In genomic region chr20:48689874-48690571, GRCh38 we compare ENCODE assay signal across 14 cellular contexts.
A peak's percentile ranks its signal among the peaks of the same experiment; 100 is the strongest.
DNase-seq lines count a peak whose midpoint lies in the region; ATAC-seq lines count a peak whose summit lies in the region.
"Had no signal": no experiment of that assay in that cellular context is flagged by ENCODE, and none has a peak within 500 bp of the region (broad histone marks: within the 10 kb centered on the region; RNA-seq: fewer than 3 reads in every experiment).

No MANE protein-coding gene starts in this region.

- H3K4me1 Mint-ChIP-seq in stimulated activated naive CD8-positive, alpha-beta T cell treated with anti-CD3 and anti-CD28 coated beads, Interleukin-15, Interleukin-2, amounts not matched to agents 100 ng/mL and 50 ng/mL, for 24 hours (ENCODE audit: low read depth) = peaks cover 23% of the 10 kb centered on the region
- H3K4me1 Mint-ChIP-seq in activated T-helper 17 cell treated with anti-CD3 and anti-CD28 coated beads, Interleukin-2, amount 50 U/mL, for 72 hours = peaks cover 7% of the 10 kb centered on the region
- peaks cover 10% of the 10 kb centered on the region for H3K4me1 Mint-ChIP-seq in memory B cell

- H3K27me3 Mint-ChIP-seq in stimulated activated naive CD8-positive, alpha-beta T cell treated with anti-CD3 and anti-CD28 coated beads, Interleukin-15, Interleukin-2, amounts not matched to agents 100 ng/mL and 50 ng/mL, for 24 hours = no peaks in the 10 kb centered on the region
- no peaks in the 10 kb centered on the region for H3K27me3 Mint-ChIP-seq in activated T-helper 17 cell treated with anti-CD3 and anti-CD28 coated beads, Interleukin-2, amount 50 U/mL, for 72 hours
- H3K27me3 Mint-ChIP-seq in memory B cell = no peaks in the 10 kb centered on the region
- H3K27me3 Mint-ChIP-seq: activated naive CD4-positive, alpha-beta T cell treated with anti-CD3 and anti-CD28 coated beads, Interleukin-2, amount 50 U/mL, for 24 hours had no signal

- no peak overlapping the region for H3K4me3 Mint-ChIP-seq in stimulated activated naive CD8-positive, alpha-beta T cell treated with anti-CD3 and anti-CD28 coated beads, Interleukin-15, Interleukin-2, amounts not matched to agents 100 ng/mL and 50 ng/mL, for 24 hours
- no peak overlapping the region for H3K4me3 Mint-ChIP-seq in activated T-helper 17 cell treated with anti-CD3 and anti-CD28 coated beads, Interleukin-2, amount 50 U/mL, for 72 hours
- H3K4me3 Mint-ChIP-seq in memory B cell = no peak overlapping the region
- H3K4me3 Mint-ChIP-seq: activated naive CD4-positive, alpha-beta T cell treated with anti-CD3 and anti-CD28 coated beads, Interleukin-2, amount 50 U/mL, for 24 hours had no signal

- H3K27ac Mint-ChIP-seq in stimulated activated naive CD8-positive, alpha-beta T cell treated with anti-CD3 and anti-CD28 coated beads, Interleukin-15, Interleukin-2, amounts not matched to agents 100 ng/mL and 50 ng/mL, for 24 hours = peak overlapping the region; percentile 0
- peak overlapping the region; percentile 84 for H3K27ac Mint-ChIP-seq in activated T-helper 17 cell treated with anti-CD3 and anti-CD28 coated beads, Interleukin-2, amount 50 U/mL, for 72 hours
- H3K27ac Mint-ChIP-seq in memory B cell = peak overlapping the region; percentile 32
- H3K27ac Mint-ChIP-seq: activated naive CD4-positive, alpha-beta T cell treated with anti-CD3 and anti-CD28 coated beads, Interleukin-2, amount 50 U/mL, for 24 hours; activated T-helper 2 cell treated with anti-CD3 and anti-CD28 coated beads, Interferon-gamma antibody, Interleukin-2, Interleukin-4, amounts not matched to agents 10 μg/mL and 5 μg/mL and 100 μg/mL, durations not matched to agents 14 hours and 24 hours and 36 hours had no signal

- DNase-seq in stimulated activated naive CD8-positive, alpha-beta T cell treated with anti-CD3 and anti-CD28 coated beads, Interleukin-15, Interleukin-2, amounts not matched to agents 100 U/mL and 50 U/mL, for 24 hours = no peak
- DNase-seq in memory B cell (ENCODE audit: low spot score in 2 of 2) = no peak
- no peak for DNase-seq in Kasumi-1 (lab: John Stamatoyannopoulos, UW)
- no peak for DNase-seq in retina
- DNase-seq: activated CD4-positive, alpha-beta T cell treated with anti-CD3 and anti-CD28 coated beads for 1 hour; DND-41; NCI-H1417 treated with DMSO at 0.1 percent for 48 hours; NCI-H2081 treated with DMSO at 0.1 percent for 48 hours; NCI-H774 had no signal

- no peak for ATAC-seq in stimulated activated naive CD8-positive, alpha-beta T cell treated with anti-CD3 and anti-CD28 coated beads, Interleukin-15, Interleukin-2, amounts not matched to agents 100 U/mL and 50 U/mL, for 24 hours
- ATAC-seq in activated T-helper 17 cell treated with anti-CD3 and anti-CD28 coated beads, Interleukin-2, amount 50 U/mL, for 72 hours (replicated peaks) = no peak
- no peak for ATAC-seq in memory B cell (ENCODE audit: low read depth)
- no peak for ATAC-seq in HG03280 (IDR thresholded peaks at IDR 0.05; ENCODE audit: unreplicated experiment)

- H3K9me3 Mint-ChIP-seq in stimulated activated naive CD8-positive, alpha-beta T cell treated with anti-CD3 and anti-CD28 coated beads, Interleukin-15, Interleukin-2, amounts not matched to agents 100 ng/mL and 50 ng/mL, for 24 hours = no peaks in the 10 kb centered on the region
- H3K9me3 Mint-ChIP-seq in activated T-helper 17 cell treated with anti-CD3 and anti-CD28 coated beads, Interleukin-2, amount 50 U/mL, for 72 hours = no peaks in the 10 kb centered on the region
- H3K9me3 Mint-ChIP-seq in memory B cell = no peaks in the 10 kb centered on the region
- H3K9me3 Mint-ChIP-seq: activated naive CD4-positive, alpha-beta T cell treated with anti-CD3 and anti-CD28 coated beads, Interleukin-2, amount 50 U/mL, for 24 hours; activated T-helper 2 cell treated with anti-CD3 and anti-CD28 coated beads, Interferon-gamma antibody, Interleukin-2, Interleukin-4, amounts not matched to agents 10 μg/mL and 5 μg/mL and 100 μg/mL, durations not matched to agents 14 hours and 24 hours and 36 hours had no signal

- H3K36me3 Mint-ChIP-seq in stimulated activated naive CD8-positive, alpha-beta T cell treated with anti-CD3 and anti-CD28 coated beads, Interleukin-15, Interleukin-2, amounts not matched to agents 100 ng/mL and 50 ng/mL, for 24 hours (ENCODE audit: low read depth) = peaks cover 61% of the 10 kb centered on the region
- peaks cover 74% of the 10 kb centered on the region for H3K36me3 Mint-ChIP-seq in activated T-helper 17 cell treated with anti-CD3 and anti-CD28 coated beads, Interleukin-2, amount 50 U/mL, for 72 hours (ENCODE audit: low read depth)
- peaks cover 28% of the 10 kb centered on the region for H3K36me3 Mint-ChIP-seq in memory B cell

Comparison
In these comparisons a context has a peak if more than half of its experiments do, and no peak if none do; other contexts are left out.
1. H3K27ac Mint-ChIP-seq: peak in every context shown above with its lines; median percentile 84 in activated T-helper 17 cell treated with anti-CD3 and anti-CD28 coated beads, Interleukin-2, amount 50 U/mL, for 72 hours; 32 in memory B cell; 0 in stimulated activated naive CD8-positive, alpha-beta T cell treated with anti-CD3 and anti-CD28 coated beads, Interleukin-15, Interleukin-2, amounts not matched to agents 100 ng/mL and 50 ng/mL, for 24 hours.